Comparison of ENCODE assay signal across 21 cellular contexts in the genomic region with DNA sequence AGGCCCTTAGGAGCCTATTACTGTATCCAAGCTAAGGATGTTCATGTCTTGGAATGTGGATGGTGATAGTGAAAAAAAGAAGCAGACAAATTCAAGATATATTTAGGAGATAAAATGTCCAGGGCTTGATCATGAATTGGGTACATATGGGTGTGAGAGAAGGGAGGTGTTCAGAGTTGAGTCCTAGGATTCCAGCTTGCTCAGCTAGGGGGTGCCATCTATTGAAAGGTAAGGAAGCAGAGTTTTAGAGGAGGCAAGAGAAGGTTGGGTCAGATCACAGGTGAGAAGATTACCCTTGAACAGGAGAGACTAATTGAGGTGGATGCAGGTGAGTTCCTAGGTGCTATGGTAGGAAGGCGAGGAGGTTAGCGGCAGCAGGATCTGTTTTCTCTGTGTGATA.
"Had no signal": no experiment of that assay in that cellular context is flagged by ENCODE, and none has a peak within 500 bp of the region (broad histone marks: within the 10 kb centered on the region; RNA-seq: fewer than 3 reads in every experiment).

No MANE protein-coding gene starts in this region.

- H3K36me3 Mint-ChIP-seq: activated naive CD4-positive, alpha-beta T cell treated with anti-CD3 and anti-CD28 coated beads, Interleukin-2, amount 50 U/mL, for 24 hours; naive B cell had no signal

- H3K4me3 ChIP-seq: body of pancreas, lung, upper lobe of right lung had no signal

- H3K27ac Mint-ChIP-seq: activated CD8-positive, alpha-beta memory T cell treated with anti-CD3 and anti-CD28 coated beads, Interleukin-2, amount 10 ng/mL, durations not matched to agents 7 days and 5 days; activated naive CD4-positive, alpha-beta T cell treated with anti-CD3 and anti-CD28 coated beads, Interleukin-2, amount 50 U/mL, for 24 hours; activated T-cell treated with anti-CD3 and anti-CD28 coated beads, Interleukin-2, amount 50 U/mL, for 24 hours; dendritic cell treated with granulocyte-macrophage colony-stimulating factor and Interleukin-4, amounts not matched to agents 40 ng/mL and 50 ng/mL, for 4 days; effector memory CD8-positive, alpha-beta T cell; naive B cell; stimulated activated naive CD8-positive, alpha-beta T cell treated with anti-CD3 and anti-CD28 coated beads, Interleukin-15, Interleukin-2, amounts not matched to agents 100 ng/mL and 50 ng/mL, for 24 hours had no signal

- H3K4me3 Mint-ChIP-seq: activated CD8-positive, alpha-beta memory T cell treated with anti-CD3 and anti-CD28 coated beads, Interleukin-2, amount 10 ng/mL, durations not matched to agents 7 days and 5 days; activated naive CD4-positive, alpha-beta T cell treated with anti-CD3 and anti-CD28 coated beads, Interleukin-2, amount 50 U/mL, for 24 hours; activated T-cell treated with anti-CD3 and anti-CD28 coated beads, Interleukin-2, amount 50 U/mL, for 24 hours; central memory CD8-positive, alpha-beta T cell; dendritic cell treated with granulocyte-macrophage colony-stimulating factor and Interleukin-4, amounts not matched to agents 40 ng/mL and 50 ng/mL, for 4 days; effector memory CD8-positive, alpha-beta T cell; naive B cell; stimulated activated naive CD8-positive, alpha-beta T cell treated with anti-CD3 and anti-CD28 coated beads, Interleukin-15, Interleukin-2, amounts not matched to agents 100 ng/mL and 50 ng/mL, for 24 hours had no signal

- H3K4me1 ChIP-seq: body of pancreas, parathyroid adenoma, upper lobe of right lung had no signal

- DNase-seq: activated CD4-positive, alpha-beta T cell treated with anti-CD3 and anti-CD28 coated beads, Interleukin-2, amount 50 U/mL, for 1 hour; activated CD8-positive, alpha-beta memory T cell treated with anti-CD3 and anti-CD28 coated beads, Interleukin-2, amount 10 ng/mL, durations not matched to agents 7 days and 5 days; activated effector memory CD4-positive, alpha-beta T cell treated with Interleukin-2 at 50 U/mL for 16 hours; activated T-cell treated with anti-CD3 and anti-CD28 coated beads, Interleukin-2, amount 50 U/mL, for 24 hours; amniotic stem cell; body of pancreas; effector memory CD8-positive, alpha-beta T cell; erythroblast; hypothalamus; left cardiac atrium; naive B cell; retina; stimulated activated CD4-positive, alpha-beta T cell treated with anti-CD3 and anti-CD28 coated beads, Interleukin-15, amount 100 ng/mL, for 24 hours; stimulated activated CD4-positive, alpha-beta T cell treated with anti-CD3 and anti-CD28 coated beads, Interleukin-4, amount 100 ng/mL, for 24 hours; upper lobe of right lung had no signal

- H2AFZ ChIP-seq: parathyroid adenoma had no signal

- ATAC-seq: activated CD8-positive, alpha-beta memory T cell treated with anti-CD3 and anti-CD28 coated beads, Interleukin-2, amount 10 ng/mL, durations not matched to agents 7 days and 5 days; body of pancreas; effector memory CD8-positive, alpha-beta T cell; left cardiac atrium had no signal

- H3K9ac ChIP-seq: parathyroid adenoma had no signal

- H3K27ac ChIP-seq: body of pancreas, parathyroid adenoma, upper lobe of right lung had no signal

- H3K79me2 ChIP-seq: parathyroid adenoma had no signal

- H3K27me3 Mint-ChIP-seq: activated CD8-positive, alpha-beta memory T cell treated with anti-CD3 and anti-CD28 coated beads, Interleukin-2, amount 10 ng/mL, durations not matched to agents 7 days and 5 days; activated naive CD4-positive, alpha-beta T cell treated with anti-CD3 and anti-CD28 coated beads, Interleukin-2, amount 50 U/mL, for 24 hours; activated T-cell treated with anti-CD3 and anti-CD28 coated beads, Interleukin-2, amount 50 U/mL, for 24 hours; central memory CD8-positive, alpha-beta T cell; dendritic cell treated with granulocyte-macrophage colony-stimulating factor and Interleukin-4, amounts not matched to agents 40 ng/mL and 50 ng/mL, for 4 days; effector memory CD8-positive, alpha-beta T cell; stimulated activated naive CD8-positive, alpha-beta T cell treated with anti-CD3 and anti-CD28 coated beads, Interleukin-15, Interleukin-2, amounts not matched to agents 100 ng/mL and 50 ng/mL, for 24 hours had no signal

- H3K27me3 ChIP-seq: body of pancreas, upper lobe of right lung had no signal

- H3K9me3 ChIP-seq: body of pancreas, upper lobe of right lung had no signal

- H3K9me3 Mint-ChIP-seq: activated naive CD4-positive, alpha-beta T cell treated with anti-CD3 and anti-CD28 coated beads, Interleukin-2, amount 50 U/mL, for 24 hours; activated T-cell treated with anti-CD3 and anti-CD28 coated beads, Interleukin-2, amount 50 U/mL, for 24 hours; central memory CD8-positive, alpha-beta T cell; dendritic cell treated with granulocyte-macrophage colony-stimulating factor and Interleukin-4, amounts not matched to agents 40 ng/mL and 50 ng/mL, for 4 days; effector memory CD8-positive, alpha-beta T cell; naive B cell; stimulated activated naive CD8-positive, alpha-beta T cell treated with anti-CD3 and anti-CD28 coated beads, Interleukin-15, Interleukin-2, amounts not matched to agents 100 ng/mL and 50 ng/mL, for 24 hours had no signal

- H3K36me3 ChIP-seq: upper lobe of right lung had no signal

- H3K4me1 Mint-ChIP-seq: activated naive CD4-positive, alpha-beta T cell treated with anti-CD3 and anti-CD28 coated beads, Interleukin-2, amount 50 U/mL, for 24 hours; naive B cell had no signal
